Comparison of ENCODE assay signal across 1 cellular context in genomic region chr2:240646061-240646899, GRCh38.
TF ChIP-seq lines count a peak whose summit lies in the region.

No MANE protein-coding gene starts in this region.

TF ChIP-seq in GM23338, 12 proteins besides CTCF, POLR2A, EP300 and RAD21 (continued from another document):
- TF ChIP-seq ZNF462 (CRISPR knock-in tag; IDR thresholded peaks at IDR 0.05), result no peak
- no peak for TF ChIP-seq POLR2AphosphoS5 (IDR thresholded peaks at IDR 0.05; ENCODE audit: low read depth)
- TF ChIP-seq EZH2phosphoT487 (IDR thresholded peaks at IDR 0.05; ENCODE audit: unreplicated experiment), result no peak
- TF ChIP-seq ETS1 (IDR thresholded peaks at IDR 0.05), result no peak
- no peak for TF ChIP-seq NANOG (IDR thresholded peaks at IDR 0.05; ENCODE audit: borderline replicate concordance)
- TF ChIP-seq ZNF331 (CRISPR knock-in tag; IDR thresholded peaks at IDR 0.05; ENCODE audit: low read depth), result no peak
- no peak for TF ChIP-seq ZNF114 (CRISPR knock-in tag; IDR thresholded peaks at IDR 0.05)
TF ChIP-seq in GM23338: peak in this region for 0.
